Comparison of ENCODE assay signal across 8 cellular contexts in genomic region chr11:73995247-73995646, GRCh38. TPM values are rescaled to one million over a fixed set of nuclear protein-coding genes. Genes with fewer than 3 reads are reported as not detected.
DNase-seq lines count a peak whose midpoint lies in the region; ATAC-seq and FAIRE-seq lines count a peak whose summit lies in the region.

No MANE protein-coding gene starts in this region.

- FAIRE-seq in small intestine (lab: Jason Lieb, UNC): no peak

- 46 to 82% (median 65%) methylated on average over 2 of the region's 2 CpGs for WGBS in small intestine, 3 donors

- H3K27ac Mint-ChIP-seq in activated T-helper 1 cell treated with anti-CD3 and anti-CD28 coated beads, Interleukin-12 subunit alpha, Interleukin-12 subunit beta, Interleukin-2, Interleukin-4 antibody, amounts not matched to agents 30 ng/mL and 10 ng/mL and 1 ng/mL, durations not matched to agents 14 hours and 24 hours and 36 hours: peak overlapping the region; percentile 94

- H3K4me3 Mint-ChIP-seq in activated T-helper 1 cell treated with anti-CD3 and anti-CD28 coated beads, Interleukin-12 subunit alpha, Interleukin-12 subunit beta, Interleukin-2, Interleukin-4 antibody, amounts not matched to agents 30 ng/mL and 10 ng/mL and 1 ng/mL, durations not matched to agents 14 hours and 24 hours and 36 hours: peak overlapping the region; percentile 45

- no peaks in the 10 kb centered on the region for H3K9me3 ChIP-seq in small intestine (ENCODE audit: control insufficient read depth, low read depth)

- H3K36me3 Mint-ChIP-seq in activated T-helper 1 cell treated with anti-CD3 and anti-CD28 coated beads, Interleukin-12 subunit alpha, Interleukin-12 subunit beta, Interleukin-2, Interleukin-4 antibody, amounts not matched to agents 30 ng/mL and 10 ng/mL and 1 ng/mL, durations not matched to agents 14 hours and 24 hours and 36 hours (ENCODE audit: low read depth): peaks cover 3% of the 10 kb centered on the region

- H3K36me3 ChIP-seq in small intestine (ENCODE audit: control insufficient read depth in 2 of 2, insufficient read depth in 2 of 2, low read length in 2 of 2): peaks cover 0 to 3% of the 10 kb centered on the region in 2 donors

- no peak for DNase-seq in activated CD4-positive, CD25-positive, alpha-beta regulatory T cell (lab: John Stamatoyannopoulos, UW)
- no peak for DNase-seq in activated T-helper 1 cell treated with anti-CD3 and anti-CD28 coated beads, Interleukin-12 subunit alpha, Interleukin-12 subunit beta, Interleukin-2, Interleukin-4 antibody, amounts not matched to agents 30 ng/mL and 10 ng/mL and 1 ng/mL, durations not matched to agents 14 hours and 24 hours and 36 hours (ENCODE audit: low spot score)
- peak; percentile 25 for DNase-seq in small intestine
- DNase-seq in mesenteric fat pad (ENCODE audit: low spot score): no peak
- no peak for DNase-seq in GM19240 (ENCODE audit: insufficient read length, low spot score)
- DNase-seq in retina: no peak

- H3K27me3 ChIP-seq in small intestine (ENCODE audit: control insufficient read depth in 2 of 2, insufficient read depth in 2 of 2, low read length in 2 of 2): no peaks in the 10 kb centered on the region

- no peak overlapping the region for H3K4me3 ChIP-seq in small intestine (ENCODE audit: low read depth in 1 of 2, low read length in 2 of 2)

- H3K4me1 ChIP-seq in small intestine (ENCODE audit: control insufficient read depth in 2 of 2, insufficient read depth in 1 of 2, low read depth in 1 of 2, low read length in 1 of 2): no peaks in the 10 kb centered on the region

- peak overlapping the region in 1 of 2 donors; percentile 9 for H3K27ac ChIP-seq in small intestine (ENCODE audit: low read depth in 1 of 2, low read length in 1 of 2)

- no peaks in the 10 kb centered on the region for H3K9me3 Mint-ChIP-seq in activated T-helper 1 cell treated with anti-CD3 and anti-CD28 coated beads, Interleukin-12 subunit alpha, Interleukin-12 subunit beta, Interleukin-2, Interleukin-4 antibody, amounts not matched to agents 30 ng/mL and 10 ng/mL and 1 ng/mL, durations not matched to agents 14 hours and 24 hours and 36 hours

- no peaks in the 10 kb centered on the region for H3K27me3 Mint-ChIP-seq in activated T-helper 1 cell treated with anti-CD3 and anti-CD28 coated beads, Interleukin-12 subunit alpha, Interleukin-12 subunit beta, Interleukin-2, Interleukin-4 antibody, amounts not matched to agents 30 ng/mL and 10 ng/mL and 1 ng/mL, durations not matched to agents 14 hours and 24 hours and 36 hours (ENCODE audit: insufficient read depth)

- H3K4me1 Mint-ChIP-seq in activated T-helper 1 cell treated with anti-CD3 and anti-CD28 coated beads, Interleukin-12 subunit alpha, Interleukin-12 subunit beta, Interleukin-2, Interleukin-4 antibody, amounts not matched to agents 30 ng/mL and 10 ng/mL and 1 ng/mL, durations not matched to agents 14 hours and 24 hours and 36 hours (ENCODE audit: low read depth): peaks cover 59% of the 10 kb centered on the region

- intact Hi-C loops in activated T-helper 1 cell treated with anti-CD3 and anti-CD28 coated beads, Interleukin-12 subunit alpha, Interleukin-12 subunit beta, Interleukin-2, Interleukin-4 antibody, amounts not matched to agents 30 ng/mL and 10 ng/mL and 1 ng/mL, durations not matched to agents 14 hours and 24 hours and 36 hours (cut with micrococcal nuclease): loop anchor here (1.0 to 10.0 kb wide), 6 partner anchors 10 to 960 kb away; partner anchors contain the start of genes C2CD3 and PPME1

- peak; percentile 79 to 82 for ATAC-seq in activated CD4-positive, CD25-positive, alpha-beta regulatory T cell treated with anti-CD3 and anti-CD28 coated beads, Interleukin-2, amount 50 U/mL, for 24 hours
- peak; percentile 49 for ATAC-seq in HG03520 (IDR thresholded peaks at IDR 0.05; ENCODE audit: unreplicated experiment)

RNA-seq across cellular contexts. Expression of gene UCP2, which starts 12.6 kb away (rescaled TPM):
- 821 and 858 TPM in 2 replicates for total RNA-seq in activated T-helper 1 cell treated with anti-CD3 and anti-CD28 coated beads, Interleukin-12 subunit alpha, Interleukin-12 subunit beta, Interleukin-2, Interleukin-4 antibody, amounts not matched to agents 30 ng/mL and 10 ng/mL and 1 ng/mL, durations not matched to agents 14 hours and 24 hours and 36 hours
- 10 to 100 TPM; 26.4 to 49.8 (median 33.2) TPM for polyA plus RNA-seq in small intestine
- 76.8 TPM for total RNA-seq in mesenteric fat pad

RNA-seq across cellular contexts. Expression of gene UCP3, which starts 13.6 kb away (rescaled TPM):
- total RNA-seq in activated T-helper 1 cell treated with anti-CD3 and anti-CD28 coated beads, Interleukin-12 subunit alpha, Interleukin-12 subunit beta, Interleukin-2, Interleukin-4 antibody, amounts not matched to agents 30 ng/mL and 10 ng/mL and 1 ng/mL, durations not matched to agents 14 hours and 24 hours and 36 hours: 4.1 and 4.8 TPM in 2 replicates
- under 1 TPM; 0.54 to 0.89 (median 0.84) TPM for polyA plus RNA-seq in small intestine
- total RNA-seq in mesenteric fat pad: 2.7 TPM

RNA-seq across cellular contexts. Expression of gene DNAJB13, which starts 44.4 kb away (rescaled TPM):
- total RNA-seq in activated T-helper 1 cell treated with anti-CD3 and anti-CD28 coated beads, Interleukin-12 subunit alpha, Interleukin-12 subunit beta, Interleukin-2, Interleukin-4 antibody, amounts not matched to agents 30 ng/mL and 10 ng/mL and 1 ng/mL, durations not matched to agents 14 hours and 24 hours and 36 hours: 0.29 and 0.64 TPM in 2 replicates
- polyA plus RNA-seq in small intestine: 1 to 10 TPM in 1 of 3 donors, under 1 TPM in 2; 0.03 to 4.5 (median 0.54) TPM
- total RNA-seq in mesenteric fat pad: not detected

Comparison
In these comparisons a context has a peak if more than half of its experiments do, and no peak if none do; other contexts are left out.
1. RNA of gene UCP2, which starts 12.6 kb away (total RNA-seq): 821 to 858 TPM in activated T-helper 1 cell treated with anti-CD3 and anti-CD28 coated beads, Interleukin-12 subunit alpha, Interleukin-12 subunit beta, Interleukin-2, Interleukin-4 antibody, amounts not matched to agents 30 ng/mL and 10 ng/mL and 1 ng/mL, durations not matched to agents 14 hours and 24 hours and 36 hours; 76.8 TPM in mesenteric fat pad (single experiment); every median in the first group is over 10 times any median in the second.